ENCODE assay signal across 33 cellular contexts in genomic region chr13:77113496-77113895, GRCh38.
DNase-seq lines count a peak whose midpoint lies in the region; ATAC-seq, FAIRE-seq and TF ChIP-seq lines count a peak whose summit lies in the region.
"Had no signal": no experiment of that assay in that cellular context is flagged by ENCODE, and none has a peak within 500 bp of the region (broad histone marks: within the 10 kb centered on the region; RNA-seq: fewer than 3 reads in every experiment).

No MANE protein-coding gene starts in this region.

- no peaks in the 10 kb centered on the region for H3K9me3 ChIP-seq in small intestine (ENCODE audit: control insufficient read depth, low read depth)

- peak; percentile 20 for DNase-seq in AG10803 (ENCODE audit: low read depth)
- DNase-seq in M059J (ENCODE audit: low read depth), result peak; percentile 24
- DNase-seq in fibroblast of pulmonary artery (ENCODE audit: low read depth), result peak; percentile 4
- peak; percentile 24 for DNase-seq in non-pigmented ciliary epithelial cell (ENCODE audit: low read depth)
- DNase-seq in activated effector memory CD4-positive, alpha-beta T cell treated with anti-CD3 and anti-CD28 coated beads, Interleukin-2, amount 50 U/mL, for 16 hours, result no peak
- no peak for DNase-seq in small intestine
- no peak for DNase-seq in activated CD4-positive, alpha-beta T cell treated with anti-CD3 and anti-CD28 coated beads for 36 hours
- no peak for DNase-seq in NCI-H226
- DNase-seq: activated CD4-positive, alpha-beta T cell treated with anti-CD3 and anti-CD28 coated beads for 48 hours; activated CD8-positive, alpha-beta memory T cell treated with anti-CD3 and anti-CD28 coated beads for 24 hours; activated effector memory CD4-positive, alpha-beta T cell treated with Interleukin-2 at 50 U/mL for 16 hours; C1 segment of cervical spinal cord; COR-L47; DMS53; erythroblast; GF-D8; left colon; naive thymus-derived CD8-positive, alpha-beta T cell; NCI-H1694; NCI-H510A; ovary; PC-9; stimulated activated CD4-positive, alpha-beta T cell treated with anti-CD3 and anti-CD28 coated beads, Interleukin-12 subunit alpha, Interleukin-12 subunit beta, amount 100 ng/mL, for 4 hours; stimulated activated CD4-positive, alpha-beta T cell treated with anti-CD3 and anti-CD28 coated beads, Interleukin-4, amount 100 ng/mL, for 24 hours; T-helper 2 cell had no signal

- TF ChIP-seq CTCF in AG10803 (conservative IDR thresholded peaks at IDR 0.05; ENCODE audit: low read length), result no peak
- TF ChIP-seq CTCF in fibroblast of pulmonary artery (IDR thresholded peaks at IDR 0.05; ENCODE audit: low read length, missing control alignments), result no peak

- no peaks in the 10 kb centered on the region for H3K27me3 Mint-ChIP-seq in activated CD4-positive, alpha-beta T cell treated with anti-CD3 and anti-CD28 coated beads for 36 hours
- H3K27me3 Mint-ChIP-seq: brain; naive thymus-derived CD8-positive, alpha-beta T cell; type B pancreatic cell had no signal

- no peaks in the 10 kb centered on the region for H3K4me1 ChIP-seq in small intestine (ENCODE audit: control insufficient read depth in 2 of 2, insufficient read depth in 1 of 2, low read depth in 1 of 2, low read length in 1 of 2)

- H3K27ac Mint-ChIP-seq in activated CD4-positive, alpha-beta T cell treated with anti-CD3 and anti-CD28 coated beads for 36 hours, result no peak overlapping the region
- H3K27ac Mint-ChIP-seq: brain; mesothelial cell of epicardium; stimulated activated effector memory CD8-positive, alpha-beta T cell treated with anti-CD3 and anti-CD28 coated beads, Interleukin-12 subunit alpha, Interleukin-12 subunit beta, amount 100 ng/mL, for 72 hours; type B pancreatic cell had no signal

- no peak for ATAC-seq in activated CD4-positive, alpha-beta T cell treated with anti-CD3 and anti-CD28 coated beads for 36 hours
- ATAC-seq: left colon; naive thymus-derived CD8-positive, alpha-beta T cell; Right ventricle myocardium inferior; stimulated activated effector memory CD8-positive, alpha-beta T cell treated with anti-CD3 and anti-CD28 coated beads, Interleukin-12 subunit alpha, Interleukin-12 subunit beta, amount 100 ng/mL, for 72 hours had no signal

- H3K27me3 ChIP-seq in small intestine (ENCODE audit: control insufficient read depth in 2 of 2, insufficient read depth in 2 of 2, low read length in 2 of 2), result no peaks in the 10 kb centered on the region
- H3K27me3 ChIP-seq: ovary had no signal

- intact Hi-C loops in activated CD4-positive, alpha-beta T cell treated with anti-CD3 and anti-CD28 coated beads for 36 hours (cut with DNase I, micrococcal nuclease), result no loop called here

- no peak overlapping the region for H3K4me3 Mint-ChIP-seq in activated CD4-positive, alpha-beta T cell treated with anti-CD3 and anti-CD28 coated beads for 36 hours
- H3K4me3 Mint-ChIP-seq: brain; mesothelial cell of epicardium; naive thymus-derived CD8-positive, alpha-beta T cell; stimulated activated effector memory CD8-positive, alpha-beta T cell treated with anti-CD3 and anti-CD28 coated beads, Interleukin-12 subunit alpha, Interleukin-12 subunit beta, amount 100 ng/mL, for 72 hours; type B pancreatic cell had no signal

- peaks cover 14% of the 10 kb centered on the region for H3K9me3 Mint-ChIP-seq in activated CD4-positive, alpha-beta T cell treated with anti-CD3 and anti-CD28 coated beads for 36 hours (ENCODE audit: low read depth)

- H3K36me3 ChIP-seq in small intestine (ENCODE audit: control insufficient read depth in 2 of 2, insufficient read depth in 2 of 2, low read length in 2 of 2), result peaks cover 2 to 5% of the 10 kb centered on the region in 2 donors
- H3K36me3 ChIP-seq: ovary had no signal

- CTCF ChIA-PET in activated CD4-positive, alpha-beta T cell treated with anti-CD3 and anti-CD28 coated beads for 36 hours (lab: Charles Lee), result interaction anchor here (1.4 kb wide), 1 partner anchor 18 kb away, joined by 3 read pairs; no protein-coding TSS in a partner anchor

- no peak overlapping the region for H3K27ac ChIP-seq in small intestine (ENCODE audit: low read depth in 1 of 2, low read length in 1 of 2)
- H3K27ac ChIP-seq: ovary, PC-9, VCaP had no signal

- no peak overlapping the region for H3K4me3 ChIP-seq in AG10803 (ENCODE audit: low read length)
- H3K4me3 ChIP-seq in fibroblast of pulmonary artery (replicated peaks; ENCODE audit: low read depth, low read length), result no peak overlapping the region
- no peak overlapping the region for H3K4me3 ChIP-seq in small intestine (ENCODE audit: low read depth in 1 of 2, low read length in 2 of 2)
- H3K4me3 ChIP-seq: ovary, PC-9 had no signal

- peaks cover 57% of the 10 kb centered on the region for H3K36me3 Mint-ChIP-seq in activated CD4-positive, alpha-beta T cell treated with anti-CD3 and anti-CD28 coated beads for 36 hours (ENCODE audit: low read depth)

- FAIRE-seq in small intestine (lab: Jason Lieb, UNC), result no peak
- FAIRE-seq: frontal cortex, GM18507 had no signal

- H3K4me1 Mint-ChIP-seq in activated CD4-positive, alpha-beta T cell treated with anti-CD3 and anti-CD28 coated beads for 36 hours, result no peaks in the 10 kb centered on the region
- H3K4me1 Mint-ChIP-seq: brain; naive thymus-derived CD8-positive, alpha-beta T cell; stimulated activated effector memory CD8-positive, alpha-beta T cell treated with anti-CD3 and anti-CD28 coated beads, Interleukin-12 subunit alpha, Interleukin-12 subunit beta, amount 100 ng/mL, for 72 hours had no signal

- POLR2A ChIA-PET in activated CD4-positive, alpha-beta T cell treated with anti-CD3 and anti-CD28 coated beads for 36 hours (lab: Charles Lee), result no interaction called here

Comparison
In these comparisons a context has a peak if more than half of its experiments do, and no peak if none do; other contexts are left out.
1. DNase-seq: peak in AG10803 (single experiment), M059J (single experiment), fibroblast of pulmonary artery (single experiment) and non-pigmented ciliary epithelial cell (single experiment); none in activated effector memory CD4-positive, alpha-beta T cell treated with anti-CD3 and anti-CD28 coated beads, Interleukin-2, amount 50 U/mL, for 16 hours (single experiment), small intestine (single experiment), activated CD4-positive, alpha-beta T cell treated with anti-CD3 and anti-CD28 coated beads for 36 hours (single experiment) and NCI-H226 (single experiment).